In genomic region chr12:32399373-32400113, GRCh38 we compare ENCODE assay signal across 1 cellular context.
TF ChIP-seq lines count a peak whose summit lies in the region.

Gene FGD4 (plus strand): TSS chr12:32399558.

TF ChIP-seq in K562, 482 proteins besides CTCF, POLR2A, EP300 and RAD21 (continued from another document and continues in another):
- TF ChIP-seq ZBTB49 (CRISPR knock-in tag; IDR thresholded peaks at IDR 0.05; ENCODE audit: borderline replicate concordance) (no peak), KAT7 (CRISPR knock-in tag; IDR thresholded peaks at IDR 0.05; ENCODE audit: borderline replicate concordance) (no peak), ZNF3 (CRISPR knock-in tag; IDR thresholded peaks at IDR 0.05) (no peak), LCOR (CRISPR knock-in tag; IDR thresholded peaks at IDR 0.05) (no peak), WHSC1 (IDR thresholded peaks at IDR 0.05; ENCODE audit: low read length) (no peak), ZNF764 (CRISPR knock-in tag; IDR thresholded peaks at IDR 0.05; ENCODE audit: low read depth) (no peak), TRIM24 (IDR thresholded peaks at IDR 0.05) (no peak), ZNF224 (CRISPR knock-in tag; IDR thresholded peaks at IDR 0.05) (no peak), SRF (CRISPR knock-in tag; IDR thresholded peaks at IDR 0.05) (0 out of 4 replicates have a peak, but pooled peaks of 1 of the 2 experiments have one; percentile 23), ZSCAN29 (IDR thresholded peaks at IDR 0.05) (no peak), NEUROD1 (IDR thresholded peaks at IDR 0.05; ENCODE audit: borderline replicate concordance, low read depth, low read length, partially characterized antibody) (no peak), ETS1 (conservative IDR thresholded peaks at IDR 0.05; ENCODE audit: control insufficient read depth, low read depth, low read length) (no peak), GTF2E2 (tag; IDR thresholded peaks at IDR 0.05) (no peak), KLF10 (CRISPR knock-in tag; IDR thresholded peaks at IDR 0.05) (no peak), CREB3 (tag; conservative IDR thresholded peaks at IDR 0.05; ENCODE audit: low read depth) (no peak), MAZ (CRISPR knock-in tag; conservative IDR thresholded peaks at IDR 0.05 in 1 of 2, IDR thresholded peaks at IDR 0.05 in 1 of 2) (peak; percentile 86 to 91), E2F8 (IDR thresholded peaks at IDR 0.05; ENCODE audit: low read depth, partially characterized antibody) (no peak), COPS2 (conservative IDR thresholded peaks at IDR 0.05) (no peak), U2AF1 (optimal IDR thresholded peaks at IDR 0.05; ENCODE audit: low read depth, low read length) (no peak), ZFX (CRISPR knock-in tag; IDR thresholded peaks at IDR 0.05) (peak; percentile 44), E2F5 (CRISPR knock-in tag; IDR thresholded peaks at IDR 0.05) (no peak), KLF1 (tag; IDR thresholded peaks at IDR 0.05) (no peak), MAX (CRISPR knock-in tag; IDR thresholded peaks at IDR 0.05) (0 out of 2 replicates have a peak, but pooled peaks have one; percentile 23), ZNF644 (tag; IDR thresholded peaks at IDR 0.05; ENCODE audit: low read depth) (no peak), DLX4 (CRISPR knock-in tag; IDR thresholded peaks at IDR 0.05) (no peak), THRB (CRISPR knock-in tag; conservative IDR thresholded peaks at IDR 0.05) (no peak), CTBP1 (IDR thresholded peaks at IDR 0.05; ENCODE audit: borderline replicate concordance) (peak; percentile 96), DDX20 (tag; IDR thresholded peaks at IDR 0.05; ENCODE audit: low read depth) (no peak), ZNF740 (CRISPR knock-in tag; IDR thresholded peaks at IDR 0.05) (no peak), ZNF740 (tag; IDR thresholded peaks at IDR 0.05) (no peak), NBN (IDR thresholded peaks at IDR 0.05; ENCODE audit: low read depth) (no peak), SPI1 (IDR thresholded peaks at IDR 0.05; ENCODE audit: borderline replicate concordance, low read depth, low read length) (no peak), FIP1L1 (IDR thresholded peaks at IDR 0.05; ENCODE audit: low read depth, low read length, poor library complexity, severe bottlenecking) (no peak), MEIS2 (IDR thresholded peaks at IDR 0.05; ENCODE audit: partially characterized antibody) (no peak), HIVEP1 (CRISPR knock-in tag; IDR thresholded peaks at IDR 0.05) (no peak), MEF2A (IDR thresholded peaks at IDR 0.05; ENCODE audit: control insufficient read depth, low read depth, low read length) (no peak), ZNF408 (CRISPR knock-in tag; IDR thresholded peaks at IDR 0.05; ENCODE audit: low read depth) (no peak), KLF16 (IDR thresholded peaks at IDR 0.05) (no peak), CHD4 (IDR thresholded peaks at IDR 0.05; ENCODE audit: insufficient read depth, insufficient replicate concordance, low read depth, low read length, poor library complexity, severe bottlenecking) (no peak), TEAD2 (tag; IDR thresholded peaks at IDR 0.05) (no peak), PRDM10 (IDR thresholded peaks at IDR 0.05; ENCODE audit: partially characterized antibody) (peak; percentile 21), ZNF561 (CRISPR knock-in tag; conservative IDR thresholded peaks at IDR 0.05) (no peak), CCNT2 (IDR thresholded peaks at IDR 0.05; ENCODE audit: borderline replicate concordance, extremely low read depth, insufficient read length, low read depth, low read length) (no peak), PREB (CRISPR knock-in tag; IDR thresholded peaks at IDR 0.05) (no peak), SMARCE1 (IDR thresholded peaks at IDR 0.05) (no peak), GABPB2 (CRISPR knock-in tag; conservative IDR thresholded peaks at IDR 0.05) (no peak), NR2C1 (IDR thresholded peaks at IDR 0.05) (no peak), NR2C1 (tag; IDR thresholded peaks at IDR 0.05) (no peak), GATA2 (CRISPR knock-in tag; IDR thresholded peaks at IDR 0.05) (no peak), PTBP1 (IDR thresholded peaks at IDR 0.05; ENCODE audit: low read depth, low read length) (no peak), ZNF785 (CRISPR knock-in tag; IDR thresholded peaks at IDR 0.05) (no peak), RBBP5 (IDR thresholded peaks at IDR 0.05; ENCODE audit: borderline replicate concordance, insufficient read depth, low read length, poor library complexity, severe bottlenecking) (peak; percentile 84), ZNF121 (CRISPR knock-in tag; conservative IDR thresholded peaks at IDR 0.05) (no peak; the same call in 1 of the 2 replicates), IRF2 (CRISPR knock-in tag; IDR thresholded peaks at IDR 0.05) (no peak), BMI1 (IDR thresholded peaks at IDR 0.05; ENCODE audit: low read length) (no peak), ZNF830 (CRISPR knock-in tag; IDR thresholded peaks at IDR 0.05) (no peak), NR1H2 (CRISPR knock-in tag; IDR thresholded peaks at IDR 0.05) (no peak), NR3C1 (CRISPR knock-in tag; IDR thresholded peaks at IDR 0.05) (no peak), HDAC1 (IDR thresholded peaks at IDR 0.05) (peak in 1 of 2 experiments; percentile 62; a peak in 2 of 4 replicates), MED1 (CRISPR knock-in tag; IDR thresholded peaks at IDR 0.05; ENCODE audit: borderline replicate concordance) (no peak), KDM1A (IDR thresholded peaks at IDR 0.05) (no peak)
